18 cellular contexts compared by ENCODE assay signal in the genomic region with DNA sequence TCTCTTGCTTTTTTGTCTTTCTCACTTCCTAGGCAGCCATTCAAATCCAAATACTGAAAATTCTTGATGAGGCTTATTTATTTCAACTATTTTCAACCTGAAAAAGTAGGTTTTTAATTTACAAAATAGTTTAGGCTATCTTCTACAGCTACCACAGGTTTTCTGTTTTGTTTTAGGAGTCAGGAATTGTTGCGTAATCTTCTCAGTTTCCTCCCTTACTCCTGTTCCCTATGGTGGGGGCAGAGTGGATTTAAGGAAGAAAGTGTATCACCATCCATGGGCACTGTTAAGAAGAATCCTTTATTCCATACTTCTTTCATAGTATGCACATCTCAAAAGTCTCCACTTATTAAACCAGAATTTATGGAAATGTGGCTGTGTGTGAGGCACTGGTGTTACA.
"Had no signal": no experiment of that assay in that cellular context is flagged by ENCODE, and none has a peak within 500 bp of the region (broad histone marks: within the 10 kb centered on the region; RNA-seq: fewer than 3 reads in every experiment).

No MANE protein-coding gene starts in this region.

- H3K27me3 ChIP-seq: esophagus squamous epithelium, heart left ventricle, right atrium auricular region, suprapubic skin, tibial nerve, upper lobe of right lung, vagina had no signal

- DNase-seq: effector memory CD8-positive, alpha-beta T cell; esophagus squamous epithelium; heart left ventricle; hippocampal formation; kidney glomerular epithelial cell; mammary epithelial cell; naive thymus-derived CD4-positive, alpha-beta T cell; nephron progenitor cell; stimulated activated CD4-positive, alpha-beta T cell treated with anti-CD3 and anti-CD28 coated beads, Interleukin-2, amount 100 ng/mL, for 48 hours; stimulated activated naive CD4-positive, alpha-beta T cell treated with Interleukin-2 at 50 U/mL for 16 hours; upper lobe of right lung had no signal

- H3K4me2 ChIP-seq: smooth muscle cell had no signal

- H3K4me3 Mint-ChIP-seq: dendritic cell treated with granulocyte-macrophage colony-stimulating factor and Interleukin-4, amounts not matched to agents 40 ng/mL and 50 ng/mL, for 4 days; effector memory CD8-positive, alpha-beta T cell; naive thymus-derived CD4-positive, alpha-beta T cell; nephron progenitor cell had no signal

- H3K27ac Mint-ChIP-seq: dendritic cell treated with granulocyte-macrophage colony-stimulating factor and Interleukin-4, amounts not matched to agents 40 ng/mL and 50 ng/mL, for 4 days; effector memory CD8-positive, alpha-beta T cell; naive thymus-derived CD4-positive, alpha-beta T cell; nephron progenitor cell had no signal

- H3K4me1 ChIP-seq: esophagus squamous epithelium, heart left ventricle, right atrium auricular region, suprapubic skin, upper lobe of right lung, vagina had no signal

- H3K4me3 ChIP-seq: esophagus squamous epithelium, heart left ventricle, right atrium auricular region, smooth muscle cell, suprapubic skin, tibial nerve, upper lobe of right lung, vagina had no signal

- ATAC-seq: effector memory CD8-positive, alpha-beta T cell; heart left ventricle; left lobe of liver; naive thymus-derived CD4-positive, alpha-beta T cell; upper lobe of right lung had no signal

- H3K27ac ChIP-seq: esophagus squamous epithelium, heart left ventricle, right atrium auricular region, suprapubic skin, upper lobe of right lung, vagina had no signal

- H3K36me3 ChIP-seq: esophagus squamous epithelium, heart left ventricle, right atrium auricular region, suprapubic skin, tibial nerve, upper lobe of right lung, vagina had no signal

- H3K9me3 ChIP-seq: suprapubic skin, upper lobe of right lung, vagina had no signal

- H3K27me3 Mint-ChIP-seq: dendritic cell treated with granulocyte-macrophage colony-stimulating factor and Interleukin-4, amounts not matched to agents 40 ng/mL and 50 ng/mL, for 4 days; effector memory CD8-positive, alpha-beta T cell; naive thymus-derived CD4-positive, alpha-beta T cell had no signal
